In the genomic region with DNA sequence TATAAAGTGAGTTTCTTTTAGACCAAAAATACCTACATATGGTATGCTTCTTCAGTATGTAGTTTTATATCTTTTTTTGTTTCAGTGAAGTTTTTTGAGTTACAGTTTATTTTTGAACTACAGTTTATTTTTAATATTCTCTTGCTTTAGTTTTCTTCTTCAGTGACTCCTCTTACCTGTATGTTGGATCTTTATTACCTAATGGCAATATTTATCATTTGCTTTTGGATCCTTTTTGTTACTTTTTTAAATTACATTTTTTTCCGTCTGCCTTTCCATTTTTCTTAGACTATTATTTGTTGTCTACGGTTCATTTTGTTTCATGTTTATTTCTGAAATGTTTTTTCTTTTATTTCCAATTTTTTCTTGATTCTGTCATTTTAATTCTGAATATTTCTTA, we compare ENCODE assay signal across 28 cellular contexts.
"Had no signal": no experiment of that assay in that cellular context is flagged by ENCODE, and none has a peak within 500 bp of the region (broad histone marks: within the 10 kb centered on the region; RNA-seq: fewer than 3 reads in every experiment).

No MANE protein-coding gene starts in this region.

- FAIRE-seq: astrocyte had no signal

- H3K4me1 ChIP-seq: foreskin keratinocyte had no signal

- H3K27me3 ChIP-seq: dorsolateral prefrontal cortex, esophagus muscularis mucosa, foreskin keratinocyte, gastroesophageal sphincter had no signal

- H3K4me3 ChIP-seq: coronary artery, dorsolateral prefrontal cortex, esophagus muscularis mucosa, gastroesophageal sphincter had no signal

- H3K27ac ChIP-seq: coronary artery, dorsolateral prefrontal cortex, esophagus muscularis mucosa, foreskin keratinocyte, gastroesophageal sphincter, WERI-Rb-1 had no signal

- DNase-seq: activated B cell treated with CpG ODN at 0.5 μM for 24 hours; activated CD4-positive, alpha-beta memory T cell treated with anti-CD3 and anti-CD28 coated beads for 36 hours; activated CD4-positive, alpha-beta T cell treated with anti-CD3 and anti-CD28 coated beads for 36 hours; activated CD4-positive, alpha-beta T cell treated with anti-CD3 and anti-CD28 coated beads, Interleukin-2, amount 10 ng/mL, durations not matched to agents 24 days and 14 days; activated CD8-positive, alpha-beta memory T cell treated with anti-CD3 and anti-CD28 coated beads, Interleukin-2, amount 10 ng/mL, durations not matched to agents 7 days and 5 days; activated CD8-positive, alpha-beta memory T cell treated with anti-CD3 and anti-CD28 coated beads, Interleukin-2, amount 50 U/mL, for 4 hours; activated CD8-positive, alpha-beta T cell treated with anti-CD3 and anti-CD28 coated beads, Interleukin-2, amount 10 ng/mL, durations not matched to agents 7 days and 5 days; activated gamma-delta T cell; activated naive CD4-positive, alpha-beta T cell; activated naive CD4-positive, alpha-beta T cell treated with anti-CD3 and anti-CD28 coated beads, Interleukin-2, amount 10 ng/mL, durations not matched to agents 7 days and 5 days; activated naive CD8-positive, alpha-beta T cell treated with anti-CD3 and anti-CD28 coated beads, Interleukin-2, amount 10 ng/mL, durations not matched to agents 7 days and 5 days; activated T-cell treated with anti-CD3 and anti-CD28 coated beads, Interleukin-2, amount 50 U/mL, for 1 hour; activated T-cell treated with anti-CD3 and anti-CD28 coated beads, Interleukin-2, amount 50 U/mL, for 72 hours; caudate nucleus; cerebellar nuclear complex; dorsolateral prefrontal cortex; effector memory CD4-positive, alpha-beta T cell; endodermal cell; erythroblast; foreskin keratinocyte; T-helper 2 cell; WERI-Rb-1 had no signal

- H3K36me3 ChIP-seq: WERI-Rb-1 had no signal

- H3K9me3 ChIP-seq: esophagus muscularis mucosa, gastroesophageal sphincter had no signal

- ATAC-seq: activated CD4-positive, alpha-beta T cell treated with anti-CD3 and anti-CD28 coated beads for 36 hours; activated CD4-positive, CD25-positive, alpha-beta regulatory T cell treated with anti-CD3 and anti-CD28 coated beads, Interleukin-2, amount 50 U/mL, for 24 hours; activated CD8-positive, alpha-beta memory T cell treated with anti-CD3 and anti-CD28 coated beads, Interleukin-2, amount 10 ng/mL, durations not matched to agents 7 days and 5 days; activated CD8-positive, alpha-beta T cell treated with anti-CD3 and anti-CD28 coated beads, Interleukin-2, amount 10 ng/mL, durations not matched to agents 7 days and 5 days; activated naive CD4-positive, alpha-beta T cell treated with anti-CD3 and anti-CD28 coated beads, Interleukin-2, amount 50 U/mL, for 72 hours; activated T-cell treated with anti-CD3 and anti-CD28 coated beads, Interleukin-2, amount 50 U/mL, for 72 hours; foreskin keratinocyte; gastroesophageal sphincter had no signal
